In the genomic region with DNA sequence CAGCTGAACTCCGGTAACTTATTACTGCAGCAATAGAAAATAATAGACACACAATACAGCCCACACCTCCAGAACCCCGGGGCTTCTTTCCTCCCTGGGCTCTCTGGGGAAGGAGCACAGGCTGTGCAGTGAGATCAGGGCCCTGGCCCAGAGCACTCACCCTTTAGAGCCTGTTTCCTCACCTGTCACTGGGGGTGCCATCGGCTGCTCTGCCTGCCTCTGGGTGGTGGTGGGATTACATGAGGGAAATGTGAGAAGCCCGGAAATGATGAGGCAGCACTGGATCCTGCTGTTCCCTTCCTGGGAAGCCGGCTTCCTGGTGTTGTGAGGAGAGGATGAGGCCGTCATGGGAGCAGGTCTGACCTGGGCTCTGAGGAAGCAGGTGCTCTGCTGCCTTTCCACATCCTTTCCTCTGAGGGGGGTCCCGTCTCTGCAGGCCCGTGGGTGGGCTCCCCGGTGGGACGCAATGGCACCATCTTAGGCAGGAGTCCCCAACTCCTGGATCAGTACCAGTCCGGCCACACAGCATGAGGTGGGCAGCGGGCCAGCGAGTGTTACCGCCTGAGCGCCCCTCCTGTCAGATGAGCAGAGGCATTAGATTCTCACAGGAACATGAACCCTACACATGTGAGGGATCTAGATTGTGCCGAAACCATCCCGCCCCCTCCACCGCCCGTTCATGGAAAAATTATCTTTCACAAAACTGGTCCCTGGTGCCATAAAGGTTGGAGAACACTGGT, we compare ENCODE assay signal across 15 cellular contexts.
"Had no signal": no experiment of that assay in that cellular context is flagged by ENCODE, and none has a peak within 500 bp of the region (broad histone marks: within the 10 kb centered on the region; RNA-seq: fewer than 3 reads in every experiment).

No MANE protein-coding gene starts in this region.

- H3K4me3 Mint-ChIP-seq: activated CD8-positive, alpha-beta T cell treated with anti-CD3 and anti-CD28 coated beads, Interleukin-2, amount 10 ng/mL, durations not matched to agents 7 days and 5 days; immature natural killer cell; naive thymus-derived CD8-positive, alpha-beta T cell; stimulated activated naive CD8-positive, alpha-beta T cell treated with anti-CD3 and anti-CD28 coated beads, Interleukin-15, Interleukin-2, amounts not matched to agents 100 ng/mL and 50 ng/mL, for 24 hours; T-helper 2 cell treated with Interferon-gamma antibody and Interleukin-4, amounts not matched to agents 5 μg/mL and 100 μg/mL, for 36 hours had no signal

- H3K9me3 ChIP-seq: mucosa of descending colon had no signal

- H3K27ac Mint-ChIP-seq: activated CD8-positive, alpha-beta T cell treated with anti-CD3 and anti-CD28 coated beads, Interleukin-2, amount 10 ng/mL, durations not matched to agents 7 days and 5 days; immature natural killer cell; stimulated activated naive CD8-positive, alpha-beta T cell treated with anti-CD3 and anti-CD28 coated beads, Interleukin-15, Interleukin-2, amounts not matched to agents 100 ng/mL and 50 ng/mL, for 24 hours; T-helper 2 cell treated with Interferon-gamma antibody and Interleukin-4, amounts not matched to agents 5 μg/mL and 100 μg/mL, for 36 hours had no signal

- H3K27ac ChIP-seq: epithelial cell of prostate, VCaP had no signal

- H3K36me3 Mint-ChIP-seq: immature natural killer cell; naive thymus-derived CD8-positive, alpha-beta T cell had no signal

- ATAC-seq: activated CD8-positive, alpha-beta T cell treated with anti-CD3 and anti-CD28 coated beads, Interleukin-2, amount 10 ng/mL, durations not matched to agents 7 days and 5 days; mucosa of descending colon; naive thymus-derived CD8-positive, alpha-beta T cell had no signal

- H3K27me3 Mint-ChIP-seq: stimulated activated naive CD8-positive, alpha-beta T cell treated with anti-CD3 and anti-CD28 coated beads, Interleukin-15, Interleukin-2, amounts not matched to agents 100 ng/mL and 50 ng/mL, for 24 hours had no signal

- H3K9me3 Mint-ChIP-seq: stimulated activated naive CD8-positive, alpha-beta T cell treated with anti-CD3 and anti-CD28 coated beads, Interleukin-15, Interleukin-2, amounts not matched to agents 100 ng/mL and 50 ng/mL, for 24 hours; T-helper 2 cell treated with Interferon-gamma antibody and Interleukin-4, amounts not matched to agents 5 μg/mL and 100 μg/mL, for 36 hours had no signal

- DNase-seq: activated CD4-positive, alpha-beta T cell treated with anti-CD3 and anti-CD28 coated beads for 4 hours; activated CD8-positive, alpha-beta T cell treated with anti-CD3 and anti-CD28 coated beads, Interleukin-2, amount 10 ng/mL, durations not matched to agents 7 days and 5 days; activated naive CD4-positive, alpha-beta T cell treated with Interleukin-2 at 50 U/mL for 16 hours; effector memory CD4-positive, alpha-beta T cell; hippocampal formation; immature natural killer cell; mammary epithelial cell; mucosa of descending colon; naive thymus-derived CD8-positive, alpha-beta T cell; stimulated activated CD4-positive, alpha-beta T cell treated with anti-CD3 and anti-CD28 coated beads, Interleukin-2, amount 100 ng/mL, for 48 hours; SW 1271 had no signal

- H3K4me1 Mint-ChIP-seq: immature natural killer cell; naive thymus-derived CD8-positive, alpha-beta T cell had no signal
